In genomic region chr2:159895258-159896209, GRCh38 we compare ENCODE assay signal across 9 cellular contexts. TPM values are rescaled to one million over a fixed set of nuclear protein-coding genes. Genes with fewer than 3 reads are reported as not detected.
DNase-seq lines count a peak whose midpoint lies in the region; ATAC-seq and TF ChIP-seq lines count a peak whose summit lies in the region.
"Had no signal": no experiment of that assay in that cellular context is flagged by ENCODE, and none has a peak within 500 bp of the region (broad histone marks: within the 10 kb centered on the region; RNA-seq: fewer than 3 reads in every experiment).

No MANE protein-coding gene starts in this region.

- H3K4me2 ChIP-seq in hepatocyte, result no peak overlapping the region

- H3K27ac Mint-ChIP-seq in mesothelial cell of epicardium, result no peak overlapping the region

- H2AFZ ChIP-seq in hepatocyte, result no peak overlapping the region

- DNase-seq in NCI-H2029 treated with DMSO at 0.1 percent for 48 hours (lab: John Stamatoyannopoulos, UW), result peak; percentile 31
- DNase-seq in NCI-H2029 (lab: John Stamatoyannopoulos, UW), result no peak
- DNase-seq in hepatocyte (ENCODE audit: low spot score), result peak; percentile 23
- DNase-seq in mesothelial cell of epicardium (ENCODE audit: low spot score in 2 of 2, unreplicated experiment in 2 of 2), result no peak
- no peak for DNase-seq in superior temporal gyrus (ENCODE audit: extremely low spot score)
- no peak for DNase-seq in activated CD8-positive, alpha-beta memory T cell treated with anti-CD3 and anti-CD28 coated beads for 24 hours
- DNase-seq: 8988T had no signal

- H3K27me3 ChIP-seq in hepatocyte, result no peaks in the 10 kb centered on the region

- H3K36me3 Mint-ChIP-seq in mesothelial cell of epicardium, result no peaks in the 10 kb centered on the region

- no peaks in the 10 kb centered on the region for H3K9me3 Mint-ChIP-seq in mesothelial cell of epicardium

- H3K36me3 ChIP-seq in hepatocyte (replicated peaks; ENCODE audit: insufficient read depth, low read depth), result no peaks in the 10 kb centered on the region

- no peaks in the 10 kb centered on the region for H3K9me3 ChIP-seq in hepatocyte (ENCODE audit: low read depth)

- peaks cover 22% of the 10 kb centered on the region for H3K4me1 ChIP-seq in hepatocyte (ENCODE audit: insufficient read depth)

- peaks cover 9% of the 10 kb centered on the region for H3K4me1 Mint-ChIP-seq in mesothelial cell of epicardium

- H3K27me3 Mint-ChIP-seq in mesothelial cell of epicardium (ENCODE audit: low read depth), result peaks cover 17% of the 10 kb centered on the region

- ATAC-seq in GM21360 (IDR thresholded peaks at IDR 0.05; ENCODE audit: unreplicated experiment), result peak; percentile 69
- peak; percentile 61 for ATAC-seq in HG03354 (IDR thresholded peaks at IDR 0.05; ENCODE audit: poor library complexity, severe bottlenecking, unreplicated experiment)

- WGBS in hepatocyte (ENCODE audit: low lambda C conversion rate, missing lambda C conversion rate), result 70% methylated on average over 5 of the region's 5 CpGs

- no peaks in the 10 kb centered on the region for H3K9me2 ChIP-seq in hepatocyte (replicated peaks; ENCODE audit: insufficient read depth)

- no peaks in the 10 kb centered on the region for H3K79me2 ChIP-seq in hepatocyte

- peak overlapping the region; percentile 62 for H3K27ac ChIP-seq in hepatocyte

- no peak overlapping the region for H3K4me3 ChIP-seq in hepatocyte

- H4K20me1 ChIP-seq in hepatocyte (ENCODE audit: insufficient read depth, poor library complexity, severe bottlenecking), result no peaks in the 10 kb centered on the region

- TF ChIP-seq CTCF in hepatocyte (IDR thresholded peaks at IDR 0.05; ENCODE audit: poor library complexity), result no peak
- TF ChIP-seq CTCF in mesothelial cell of epicardium (IDR thresholded peaks at IDR 0.05; ENCODE audit: unreplicated experiment), result no peak

- H3K4me3 Mint-ChIP-seq in mesothelial cell of epicardium, result no peak overlapping the region

RNA-seq across cellular contexts. Expression of gene LY75, which starts 9.0 kb away (rescaled TPM):
- total RNA-seq in hepatocyte (16.2 and 17.7 TPM in 2 replicates), mesothelial cell of epicardium (0.53 to 1.0 TPM (median 0.80 TPM) in 3 replicates)
- 4.2 and 8.1 TPM in 2 replicates for polyA plus RNA-seq in hepatocyte

Comparison
In these comparisons a context has a peak if more than half of its experiments do, and no peak if none do; other contexts are left out.
1. DNase-seq: peak in NCI-H2029 treated with DMSO at 0.1 percent for 48 hours (single experiment) and hepatocyte (single experiment); none in NCI-H2029 (single experiment), mesothelial cell of epicardium (0 of 2), superior temporal gyrus (single experiment) and activated CD8-positive, alpha-beta memory T cell treated with anti-CD3 and anti-CD28 coated beads for 24 hours (single experiment).